Comparison of ENCODE assay signal across 8 cellular contexts in the genomic region with DNA sequence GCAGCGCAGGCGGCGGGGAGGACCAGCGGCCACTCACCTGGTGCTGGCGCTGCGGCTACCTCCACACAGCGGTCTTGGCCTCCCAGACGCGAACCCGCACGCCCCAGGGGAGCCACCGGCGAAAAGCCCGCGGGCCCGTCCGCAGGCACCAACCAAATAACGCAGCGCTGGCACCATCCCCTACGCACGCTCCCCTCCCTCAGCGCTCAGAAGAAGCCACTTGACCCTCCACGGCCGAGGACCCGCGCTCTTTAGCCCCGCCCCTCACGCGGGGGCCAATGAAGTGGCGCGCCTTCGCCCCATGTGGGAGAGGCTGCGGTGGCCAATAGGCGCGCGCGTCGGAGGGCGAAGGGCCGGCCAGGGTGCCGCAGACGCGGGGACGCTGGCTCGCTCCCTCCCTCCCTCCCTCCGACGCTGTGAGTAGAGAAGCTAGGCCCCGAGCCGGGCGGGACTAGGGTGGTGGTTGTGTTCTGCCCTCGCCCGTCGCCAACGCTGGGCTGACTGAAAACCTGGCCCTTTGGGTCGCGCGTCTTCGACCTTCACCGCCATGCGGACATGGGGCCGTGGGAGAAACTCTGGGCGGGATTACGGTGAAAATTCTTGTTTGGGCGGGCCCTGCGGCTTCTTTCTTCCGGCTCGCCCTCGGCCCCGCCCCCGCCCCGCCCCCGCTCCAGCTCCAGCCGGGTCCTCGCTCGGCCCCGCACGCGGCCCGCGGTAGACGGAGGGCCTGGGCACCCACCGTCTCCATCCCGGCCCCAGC. TPM values are rescaled to one million over a fixed set of nuclear protein-coding genes. Genes with fewer than 3 reads are reported as not detected.
DNase-seq lines count a peak whose midpoint lies in the region; ATAC-seq and TF ChIP-seq lines count a peak whose summit lies in the region.

A gene with protein sequence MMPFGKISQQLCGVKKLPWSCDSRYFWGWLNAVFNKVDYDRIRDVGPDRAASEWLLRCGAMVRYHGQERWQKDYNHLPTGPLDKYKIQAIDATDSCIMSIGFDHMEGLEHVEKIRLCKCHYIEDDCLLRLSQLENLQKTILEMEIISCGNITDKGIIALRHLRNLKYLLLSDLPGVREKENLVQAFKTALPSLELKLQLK (plus strand): TSS at position 351 of the 760 bp plus-strand sequence. CDS start 9,164 bp downstream, outside the sequence.
A gene (minus strand): TSS at position 256 of the 760 bp plus-strand sequence. CDS start 79 bp downstream, at position 177.

- peak within 1 kb of the TSS; percentile 99 for H2AFZ ChIP-seq in PC-9

- no TSS peak for BruUV-seq in PC-9 (replicated peaks; lab: Mats Ljungman, UMichigan)

- no peaks in the 10 kb centered on the region; the same call in 1 of the 2 replicates for H3K9me2 ChIP-seq in PC-9 (ENCODE audit: insufficient read depth)

- H3K9me3 ChIP-seq in PC-9 (ENCODE audit: insufficient read depth, low read depth) (no peaks in the 10 kb centered on the region; the same call in 1 of the 2 replicates), esophagus (ENCODE audit: control insufficient read depth in 2 of 2, insufficient read depth in 1 of 2, low read depth in 1 of 2, low read length in 1 of 2) (no peaks in the 10 kb centered on the region), muscle layer of duodenum (ENCODE audit: control insufficient read depth in 1 of 2, low read length in 2 of 2) (no peaks in the 10 kb centered on the region)

- CTCF ChIA-PET in PC-9 (lab: Charles Lee) = interaction anchor here (0.6 kb wide), 4 partner anchors 92 to 929 kb away, joined by 3 to 4 read pairs (median 4); no protein-coding TSS in a partner anchor

- TF ChIP-seq RAD21 in Ishikawa (IDR thresholded peaks at IDR 0.05; ENCODE audit: low read depth) = no peak

- no peaks in the 10 kb centered on the region for H4K20me1 ChIP-seq in PC-9 (ENCODE audit: insufficient read depth)

- DNase-seq in DMS153 treated with DMSO at 0.1 percent for 48 hours (lab: John Stamatoyannopoulos, UW; ENCODE audit: unreplicated experiment) (peak; percentile 93), PC-9 (peak; percentile 83 to 95)
- peak; percentile 89 for DNase-seq in activated T-cell treated with anti-CD3 and anti-CD28 coated beads, Interleukin-2, amount 50 U/mL, for 1 hour
- peak; percentile 73 to 86 for DNase-seq in stimulated activated CD8-positive, alpha-beta memory T cell treated with anti-CD3 and anti-CD28 coated beads, Interleukin-7, amount 100 ng/mL, for 4 hours (ENCODE audit: low read depth in 2 of 2)

- no peak for TF ChIP-seq EP300 in Ishikawa (IDR thresholded peaks at IDR 0.05; ENCODE audit: borderline replicate concordance)

- peaks cover 5% of the 10 kb centered on the region; the same call in 1 of the 2 replicates for H3F3A ChIP-seq in PC-9 (ENCODE audit: insufficient read depth, low read depth)

- intact Hi-C loops in PC-9 (cut with micrococcal nuclease; ENCODE audit: unreplicated experiment) = loop anchor here (1.0 to 5.0 kb wide), 2 partner anchors 220 to 460 kb away; a partner anchor contains a TSS

- POLR2A ChIA-PET in PC-9 (lab: Charles Lee; ENCODE audit: unreplicated experiment) = interaction anchor here (0.5 to 0.9 kb wide), 6 partner anchors 84 to 1482 kb away, joined by 3 to 19 read pairs (median 4); a partner anchor contains a TSS

- TF ChIP-seq CTCF in PC-9 (conservative IDR thresholded peaks at IDR 0.05) = peak; percentile 31

- no peaks in the 10 kb centered on the region for H3K36me3 ChIP-seq in PC-9 (ENCODE audit: low read depth)
- no peaks in the 10 kb centered on the region for H3K36me3 ChIP-seq in esophagus (ENCODE audit: control insufficient read depth in 2 of 2, insufficient read depth in 2 of 2, low read length in 1 of 2)
- H3K36me3 ChIP-seq in muscle layer of duodenum (ENCODE audit: control insufficient read depth in 1 of 2, insufficient read depth in 2 of 2, low read length in 2 of 2) = no peaks in the 10 kb centered on the region

- ATAC-seq in GM21619 (IDR thresholded peaks at IDR 0.05; ENCODE audit: unreplicated experiment) = peak; percentile 91

- H3K27me3 ChIP-seq in PC-9 (ENCODE audit: insufficient read depth, low read depth) (no peaks in the 10 kb centered on the region), esophagus (ENCODE audit: control insufficient read depth in 1 of 2, insufficient read depth in 2 of 2, low read length in 2 of 2) (no peaks in the 10 kb centered on the region), muscle layer of duodenum (ENCODE audit: low read depth, low read length) (no peaks in the 10 kb centered on the region)

- H3K27ac ChIP-seq in PC-9 (peak within 1 kb of the TSS; percentile 88), esophagus (ENCODE audit: low read depth in 2 of 2, low read length in 1 of 2) (peak within 1 kb of the TSS; percentile 97), muscle layer of duodenum (ENCODE audit: low read length) (peak within 1 kb of the TSS; percentile 71)

- peak within 1 kb of the TSS; percentile 97 for H3K4me2 ChIP-seq in PC-9

- 0 to 1% methylated on average over 64 to 83 of the region's 83 CpGs for WGBS in esophagus, 2 donors

- peak within 1 kb of the TSS; percentile 85 for H3K4me3 ChIP-seq in PC-9
- peak within 1 kb of the TSS; percentile 65 to 77 for H3K4me3 ChIP-seq in esophagus (ENCODE audit: low read depth in 1 of 2, low read length in 2 of 2)
- H3K4me3 ChIP-seq in muscle layer of duodenum (ENCODE audit: low read depth in 1 of 2, low read length in 2 of 2) = peak within 1 kb of the TSS; percentile 84 to 85

- H3K4me1 ChIP-seq in PC-9 (replicated peaks; ENCODE audit: insufficient read depth) = peaks cover 18% of the 10 kb centered on the region
- no peaks in the 10 kb centered on the region for H3K4me1 ChIP-seq in esophagus (ENCODE audit: control insufficient read depth in 2 of 2, insufficient read depth in 2 of 2, low read length in 1 of 2)
- peaks cover 0 to 11% of the 10 kb centered on the region in 2 donors for H3K4me1 ChIP-seq in muscle layer of duodenum (ENCODE audit: control insufficient read depth in 1 of 2, insufficient read depth in 2 of 2, low read length in 2 of 2)

- peaks cover 54% of the 10 kb centered on the region for H3K79me2 ChIP-seq in PC-9 (ENCODE audit: low read depth)

TF ChIP-seq in Ishikawa, 13 proteins besides CTCF, POLR2A, EP300 and RAD21:
- TF ChIP-seq CREB1 (IDR thresholded peaks at IDR 0.05; ENCODE audit: low read depth) = peak; percentile 16; the same call in 1 of the 2 replicates
- TF ChIP-seq, protein P1, sequence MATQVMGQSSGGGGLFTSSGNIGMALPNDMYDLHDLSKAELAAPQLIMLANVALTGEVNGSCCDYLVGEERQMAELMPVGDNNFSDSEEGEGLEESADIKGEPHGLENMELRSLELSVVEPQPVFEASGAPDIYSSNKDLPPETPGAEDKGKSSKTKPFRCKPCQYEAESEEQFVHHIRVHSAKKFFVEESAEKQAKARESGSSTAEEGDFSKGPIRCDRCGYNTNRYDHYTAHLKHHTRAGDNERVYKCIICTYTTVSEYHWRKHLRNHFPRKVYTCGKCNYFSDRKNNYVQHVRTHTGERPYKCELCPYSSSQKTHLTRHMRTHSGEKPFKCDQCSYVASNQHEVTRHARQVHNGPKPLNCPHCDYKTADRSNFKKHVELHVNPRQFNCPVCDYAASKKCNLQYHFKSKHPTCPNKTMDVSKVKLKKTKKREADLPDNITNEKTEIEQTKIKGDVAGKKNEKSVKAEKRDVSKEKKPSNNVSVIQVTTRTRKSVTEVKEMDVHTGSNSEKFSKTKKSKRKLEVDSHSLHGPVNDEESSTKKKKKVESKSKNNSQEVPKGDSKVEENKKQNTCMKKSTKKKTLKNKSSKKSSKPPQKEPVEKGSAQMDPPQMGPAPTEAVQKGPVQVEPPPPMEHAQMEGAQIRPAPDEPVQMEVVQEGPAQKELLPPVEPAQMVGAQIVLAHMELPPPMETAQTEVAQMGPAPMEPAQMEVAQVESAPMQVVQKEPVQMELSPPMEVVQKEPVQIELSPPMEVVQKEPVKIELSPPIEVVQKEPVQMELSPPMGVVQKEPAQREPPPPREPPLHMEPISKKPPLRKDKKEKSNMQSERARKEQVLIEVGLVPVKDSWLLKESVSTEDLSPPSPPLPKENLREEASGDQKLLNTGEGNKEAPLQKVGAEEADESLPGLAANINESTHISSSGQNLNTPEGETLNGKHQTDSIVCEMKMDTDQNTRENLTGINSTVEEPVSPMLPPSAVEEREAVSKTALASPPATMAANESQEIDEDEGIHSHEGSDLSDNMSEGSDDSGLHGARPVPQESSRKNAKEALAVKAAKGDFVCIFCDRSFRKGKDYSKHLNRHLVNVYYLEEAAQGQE (IDR thresholded peaks at IDR 0.05; ENCODE audit: low read depth) = no peak
- peak; percentile 42 for TF ChIP-seq EGR1 (IDR thresholded peaks at IDR 0.05)
- TF ChIP-seq CEBPB (IDR thresholded peaks at IDR 0.05) = no peak
- 0 out of 2 replicates have a peak, but pooled peaks have one; percentile 18 for TF ChIP-seq TEAD4 (IDR thresholded peaks at IDR 0.05)
- TF ChIP-seq YY1 (IDR thresholded peaks at IDR 0.05; ENCODE audit: low read depth) = no peak; the same call in 1 of the 2 replicates
- TF ChIP-seq TAF1 (IDR thresholded peaks at IDR 0.05; ENCODE audit: low read depth) = peak; percentile 66
- TF ChIP-seq NFIC (IDR thresholded peaks at IDR 0.05) = peak; percentile 5; the same call in 1 of the 2 replicates
- TF ChIP-seq, protein P2, sequence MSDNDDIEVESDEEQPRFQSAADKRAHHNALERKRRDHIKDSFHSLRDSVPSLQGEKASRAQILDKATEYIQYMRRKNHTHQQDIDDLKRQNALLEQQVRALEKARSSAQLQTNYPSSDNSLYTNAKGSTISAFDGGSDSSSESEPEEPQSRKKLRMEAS (IDR thresholded peaks at IDR 0.05) = peak; percentile 97
- no peak for TF ChIP-seq FOXM1 (IDR thresholded peaks at IDR 0.05; ENCODE audit: borderline replicate concordance, low read depth)
- peak; percentile 56; the same call in 1 of the 2 replicates for TF ChIP-seq TCF12 (IDR thresholded peaks at IDR 0.05; ENCODE audit: low read depth)
- TF ChIP-seq ZBTB7A (IDR thresholded peaks at IDR 0.05; ENCODE audit: low read depth) = no peak
- TF ChIP-seq, protein P3, sequence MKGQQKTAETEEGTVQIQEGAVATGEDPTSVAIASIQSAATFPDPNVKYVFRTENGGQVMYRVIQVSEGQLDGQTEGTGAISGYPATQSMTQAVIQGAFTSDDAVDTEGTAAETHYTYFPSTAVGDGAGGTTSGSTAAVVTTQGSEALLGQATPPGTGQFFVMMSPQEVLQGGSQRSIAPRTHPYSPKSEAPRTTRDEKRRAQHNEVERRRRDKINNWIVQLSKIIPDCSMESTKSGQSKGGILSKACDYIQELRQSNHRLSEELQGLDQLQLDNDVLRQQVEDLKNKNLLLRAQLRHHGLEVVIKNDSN (IDR thresholded peaks at IDR 0.05) = peak; percentile 87

RNA-seq across cellular contexts. Expression of the first gene that starts in this region (rescaled TPM):
- total RNA-seq in PC-9 (2021) = 15.4 and 18.5 TPM in 2 replicates
- polyA plus RNA-seq in esophagus = 10 to 100 TPM; 16.0 to 18.9 TPM

RNA-seq across cellular contexts. Expression of the second gene that starts in this region (rescaled TPM):
- total RNA-seq in PC-9 (2021) = 15.5 and 18.6 TPM in 2 replicates
- polyA plus RNA-seq in esophagus = 1 to 10 TPM; 1.9 to 4.6 TPM

Comparison
In these comparisons a context has a peak if more than half of its experiments do, and no peak if none do; other contexts are left out.
1. Peak in every context shown above with its lines: DNase-seq, ATAC-seq, H3K4me3 ChIP-seq and H3K27ac ChIP-seq.